In genomic region chr3:139284221-139284620, GRCh38 we compare ENCODE assay signal across 19 cellular contexts. TPM values are rescaled to one million over a fixed set of nuclear protein-coding genes. Genes with fewer than 3 reads are reported as not detected.
A peak's percentile ranks its signal among the peaks of the same experiment; 100 is the strongest.
DNase-seq lines count a peak whose midpoint lies in the region; ATAC-seq and TF ChIP-seq lines count a peak whose summit lies in the region.
"Had no signal": no experiment of that assay in that cellular context is flagged by ENCODE, and none has a peak within 500 bp of the region (broad histone marks: within the 10 kb centered on the region; RNA-seq: fewer than 3 reads in every experiment).

No MANE protein-coding gene starts in this region.

- POLR2A ChIA-PET in T-cell (lab: Charles Lee) = interaction anchor here in 1 of 2 donors (0.6 kb wide), 1 partner anchor 913 kb away, joined by 8 read pairs; no protein-coding TSS in a partner anchor

- peak; percentile 25 for DNase-seq in DMS 273 (lab: John Stamatoyannopoulos, UW; ENCODE audit: unreplicated experiment)
- no peak for DNase-seq in DMS 273 treated with DMSO at 0.1 percent for 48 hours (lab: John Stamatoyannopoulos, UW)
- DNase-seq in LHCN-M2 (ENCODE audit: low read depth) = peak; percentile 31
- peak; percentile 74 for DNase-seq in fibroblast of mammary gland (ENCODE audit: low read depth)
- no peak for DNase-seq in type B pancreatic cell (ENCODE audit: extremely low spot score, unreplicated experiment)
- no peak for DNase-seq in T-cell
- DNase-seq in ascending aorta (ENCODE audit: low spot score in 2 of 2) = no peak
- DNase-seq: C1 segment of cervical spinal cord, KBM-7, NCI-H1048, NCI-H2081 treated with DMSO at 0.1 percent for 48 hours, NCI-H510A treated with DMSO at 0.1 percent for 48 hours, NCI-H82, PC-3, T-helper 1 cell had no signal

- CTCF ChIA-PET in T-cell (lab: Charles Lee) = interaction anchor here in 1 of 2 donors (0.6 kb wide), 1 partner anchor 430 kb away, joined by 3 read pairs; no protein-coding TSS in a partner anchor

- no peaks in the 10 kb centered on the region for H3K27me3 ChIP-seq in ascending aorta

- H3K9me3 Mint-ChIP-seq in type B pancreatic cell (no peaks in the 10 kb centered on the region), T-cell (no peaks in the 10 kb centered on the region)

- ATAC-seq in T-cell (replicated peaks in 1 of 4) = no peak
- ATAC-seq in GM21360 (IDR thresholded peaks at IDR 0.05; ENCODE audit: unreplicated experiment) = no peak
- ATAC-seq: HCT116, PC-3, Right ventricle myocardium inferior had no signal

- no peaks in the 10 kb centered on the region for H3K4me1 ChIP-seq in ascending aorta

- H3K36me3 ChIP-seq in ascending aorta = no peaks in the 10 kb centered on the region

- TF ChIP-seq CTCF in fibroblast of mammary gland (conservative IDR thresholded peaks at IDR 0.05; ENCODE audit: control insufficient read depth, insufficient read depth, low read depth, low read length) (no peak), type B pancreatic cell (conservative IDR thresholded peaks at IDR 0.05) (no peak), ascending aorta (IDR thresholded peaks at IDR 0.05) (no peak)

- H3K4me1 Mint-ChIP-seq in type B pancreatic cell (ENCODE audit: unreplicated experiment) = no peaks in the 10 kb centered on the region
- no peaks in the 10 kb centered on the region for H3K4me1 Mint-ChIP-seq in T-cell

- no peak overlapping the region for H3K27ac ChIP-seq in ascending aorta
- H3K27ac ChIP-seq: 22Rv1 had no signal

- H3K36me3 Mint-ChIP-seq in type B pancreatic cell = no peaks in the 10 kb centered on the region
- H3K36me3 Mint-ChIP-seq in T-cell = no peaks in the 10 kb centered on the region

- no peaks in the 10 kb centered on the region for H3K9me3 ChIP-seq in ascending aorta

- H3K27ac Mint-ChIP-seq in type B pancreatic cell (no peak overlapping the region), T-cell (no peak overlapping the region)

- intact Hi-C loops in ascending aorta (cut with DNase I) = no loop called here

- peaks cover 33% of the 10 kb centered on the region for H3K27me3 Mint-ChIP-seq in type B pancreatic cell
- H3K27me3 Mint-ChIP-seq in T-cell = peaks cover 6 to 12% of the 10 kb centered on the region in 2 donors

- H3K4me3 ChIP-seq in fibroblast of mammary gland (ENCODE audit: control insufficient read depth, low read depth, low read length) (no peak overlapping the region), ascending aorta (no peak overlapping the region)

- no peak overlapping the region for H3K4me3 Mint-ChIP-seq in type B pancreatic cell
- H3K4me3 Mint-ChIP-seq in T-cell = no peak overlapping the region

RNA-seq across cellular contexts. Expression of gene MRPS22, which starts 59.6 kb away (rescaled TPM):
- total RNA-seq in LHCN-M2 (2014; rRNA removed) = 74.3 and 82.4 TPM in 2 replicates
- 35.5 TPM for polyA plus RNA-seq in LHCN-M2 (2012)
- 40.0 and 43.0 TPM in 2 replicates for total RNA-seq in type B pancreatic cell (ENCODE audit: low replicate concordance)
- 10 to 100 TPM; 32.4 to 36.9 (median 33.9) TPM for total RNA-seq in T-cell
- total RNA-seq in ascending aorta = 8.3 TPM

Comparison
In these comparisons a context has a peak if more than half of its experiments do, and no peak if none do; other contexts are left out.
1. DNase-seq: peak in DMS 273 (single experiment), LHCN-M2 (single experiment) and fibroblast of mammary gland (single experiment); none in DMS 273 treated with DMSO at 0.1 percent for 48 hours (single experiment), type B pancreatic cell (single experiment), T-cell (0 of 34) and ascending aorta (0 of 2).